In the genomic region with DNA sequence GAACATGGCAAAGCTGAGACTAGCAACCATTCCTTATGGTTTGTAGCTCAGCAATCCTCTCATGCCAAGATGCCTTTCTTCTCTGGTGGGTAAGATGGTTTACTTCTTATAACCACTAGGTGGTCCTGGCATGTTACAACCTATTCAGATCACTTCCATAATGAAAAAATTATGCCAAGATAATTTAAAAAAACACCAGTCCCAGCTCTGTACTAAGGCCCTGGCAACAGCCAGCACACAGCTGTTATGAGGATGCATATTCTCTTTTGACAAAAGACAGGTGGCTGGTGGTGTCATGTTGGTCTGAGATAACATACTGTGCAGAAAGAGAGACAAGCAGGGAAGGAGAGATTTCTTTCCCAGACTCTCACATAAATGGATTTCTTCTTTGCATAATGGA, we compare ENCODE assay signal across 14 cellular contexts.
DNase-seq lines count a peak whose midpoint lies in the region; FAIRE-seq and TF ChIP-seq lines count a peak whose summit lies in the region.
"Had no signal": no experiment of that assay in that cellular context is flagged by ENCODE, and none has a peak within 500 bp of the region (broad histone marks: within the 10 kb centered on the region; RNA-seq: fewer than 3 reads in every experiment).

No MANE protein-coding gene starts in this region.

- no peaks in the 10 kb centered on the region for H3K27me3 ChIP-seq in astrocyte (ENCODE audit: insufficient read depth, low read length)
- H3K27me3 ChIP-seq in left ventricle myocardium inferior (ENCODE audit: low read depth), result no peaks in the 10 kb centered on the region
- peaks cover 0 to 9% (median 0%) of the 10 kb centered on the region in 45 donors for H3K27me3 ChIP-seq in dorsolateral prefrontal cortex
- H3K27me3 ChIP-seq: BLaER1 treated with 17β-estradiol and CSF1 and Interleukin-3, amounts not matched to agents 10 nM and 100 nM had no signal

- H3K36me3 ChIP-seq in astrocyte (ENCODE audit: insufficient read depth, low read length), result no peaks in the 10 kb centered on the region
- no peaks in the 10 kb centered on the region for H3K36me3 ChIP-seq in left ventricle myocardium inferior

- in situ Hi-C loops in GM13976 (cut with MboI; ENCODE audit: low sequenced_read_pairs, unreplicated experiment), result no loop called here

- no peak overlapping the region for H3K4me3 ChIP-seq in astrocyte (ENCODE audit: insufficient read depth, low read depth, low read length)
- no peak overlapping the region for H3K4me3 ChIP-seq in left ventricle myocardium inferior
- H3K4me3 ChIP-seq in dorsolateral prefrontal cortex, result no peak overlapping the region
- H3K4me3 ChIP-seq: BLaER1 treated with 17β-estradiol and CSF1 and Interleukin-3, amounts not matched to agents 10 nM and 100 nM had no signal

- TF ChIP-seq CTCF in CD14-positive monocyte (IDR thresholded peaks at IDR 0.05) (peak; percentile 12), astrocyte (IDR thresholded peaks at IDR 0.05; ENCODE audit: insufficient read depth, low read depth, low read length) (peak; percentile 12), left ventricle myocardium inferior (IDR thresholded peaks at IDR 0.05; ENCODE audit: borderline replicate concordance) (peak; percentile 34), dorsolateral prefrontal cortex (IDR thresholded peaks at IDR 0.05 in 54 of 56, conservative IDR thresholded peaks at IDR 0.05 in 2 of 56; ENCODE audit: low read depth in 1 of 56, partially characterized antibody in 56 of 56) (peak in 11 of 56 donors; percentile 8 to 29 (median 16)), GM13976 (IDR thresholded peaks at IDR 0.05; ENCODE audit: borderline replicate concordance, control extremely low read depth, extremely low read depth, insufficient read depth, missing control alignments) (no peak)

- H2AFZ ChIP-seq in astrocyte (ENCODE audit: low read depth, low read length), result no peak overlapping the region

- no peak overlapping the region for H3K4me2 ChIP-seq in astrocyte (ENCODE audit: low read length)
- H3K4me2 ChIP-seq: BLaER1 treated with 17β-estradiol and CSF1 and Interleukin-3, amounts not matched to agents 10 nM and 100 nM had no signal

- no peak for DNase-seq in CD14-positive monocyte (ENCODE audit: low spot score)
- DNase-seq in LHCN-M2 (ENCODE audit: low read depth), result peak; percentile 61
- DNase-seq in astrocyte (ENCODE audit: low read depth), result no peak
- no peak for DNase-seq in left ventricle myocardium inferior
- no peak for DNase-seq in dorsolateral prefrontal cortex
- no peak for DNase-seq in activated CD4-positive, alpha-beta T cell treated with anti-CD3 and anti-CD28 coated beads for 48 hours
- DNase-seq in islet precursor cell, result no peak
- no peak for DNase-seq in GM13976 (ENCODE audit: low spot score)
- DNase-seq: activated CD8-positive, alpha-beta memory T cell treated with anti-CD3 and anti-CD28 coated beads, Interleukin-2, amount 10 ng/mL, durations not matched to agents 7 days and 5 days; naive B cell; NCI-H226; RPMI8226 had no signal

- H3K27ac ChIP-seq in astrocyte (ENCODE audit: low read depth, low read length) (no peak overlapping the region), left ventricle myocardium inferior (replicated peaks) (no peak overlapping the region), dorsolateral prefrontal cortex (peak overlapping the region in 12 of 59 donors; percentile 9 to 51 (median 26))
- H3K27ac ChIP-seq: BLaER1 treated with 17β-estradiol and CSF1 and Interleukin-3, amounts not matched to agents 10 nM and 100 nM had no signal

- H3K4me1 Mint-ChIP-seq in CD14-positive monocyte (no peaks in the 10 kb centered on the region), astrocyte (ENCODE audit: low read depth, unreplicated experiment) (peaks cover 2% of the 10 kb centered on the region)
- H3K4me1 Mint-ChIP-seq: activated CD8-positive, alpha-beta memory T cell treated with anti-CD3 and anti-CD28 coated beads, Interleukin-2, amount 10 ng/mL, durations not matched to agents 7 days and 5 days; activated naive CD4-positive, alpha-beta T cell treated with anti-CD3 and anti-CD28 coated beads, Interleukin-2, amount 50 U/mL, for 24 hours; naive B cell had no signal

- H3K4me3 Mint-ChIP-seq in CD14-positive monocyte (no peak overlapping the region), astrocyte (ENCODE audit: unreplicated experiment) (no peak overlapping the region)
- H3K4me3 Mint-ChIP-seq: activated CD8-positive, alpha-beta memory T cell treated with anti-CD3 and anti-CD28 coated beads, Interleukin-2, amount 10 ng/mL, durations not matched to agents 7 days and 5 days; activated naive CD4-positive, alpha-beta T cell treated with anti-CD3 and anti-CD28 coated beads, Interleukin-2, amount 50 U/mL, for 24 hours; naive B cell had no signal

- H4K20me1 ChIP-seq in astrocyte (ENCODE audit: insufficient read depth, low read length), result no peaks in the 10 kb centered on the region

- no peak for FAIRE-seq in astrocyte (lab: Jason Lieb, UNC)

- H3K4me1 ChIP-seq in astrocyte (ENCODE audit: insufficient read depth, low read length) (no peaks in the 10 kb centered on the region), left ventricle myocardium inferior (peaks cover 24% of the 10 kb centered on the region)
- H3K4me1 ChIP-seq: BLaER1 treated with 17β-estradiol and CSF1 and Interleukin-3, amounts not matched to agents 10 nM and 100 nM had no signal

- no peaks in the 10 kb centered on the region for H3K79me2 ChIP-seq in astrocyte (ENCODE audit: insufficient read depth, low read length)

- H3K36me3 Mint-ChIP-seq in CD14-positive monocyte (no peaks in the 10 kb centered on the region), astrocyte (ENCODE audit: low read depth, unreplicated experiment) (peaks cover 2% of the 10 kb centered on the region)
- H3K36me3 Mint-ChIP-seq: activated CD8-positive, alpha-beta memory T cell treated with anti-CD3 and anti-CD28 coated beads, Interleukin-2, amount 10 ng/mL, durations not matched to agents 7 days and 5 days; activated naive CD4-positive, alpha-beta T cell treated with anti-CD3 and anti-CD28 coated beads, Interleukin-2, amount 50 U/mL, for 24 hours; naive B cell had no signal

- no peaks in the 10 kb centered on the region for H3K9me3 ChIP-seq in astrocyte (ENCODE audit: insufficient read depth, low read depth, low read length)
- H3K9me3 ChIP-seq in left ventricle myocardium inferior (replicated peaks), result no peaks in the 10 kb centered on the region

- intact Hi-C loops in CD14-positive monocyte (cut with micrococcal nuclease), result no loop called here
- intact Hi-C loops in left ventricle myocardium inferior (cut with micrococcal nuclease), result no loop called here
- intact Hi-C loops in dorsolateral prefrontal cortex (cut with DNase I), result loop anchor here (5.0 to 10.0 kb wide), 2 partner anchors 46 to 93 kb away; no protein-coding TSS in a partner anchor

- H3K9me3 Mint-ChIP-seq in CD14-positive monocyte (peaks cover 0 to 6% (median 4%) of the 10 kb centered on the region in 7 donors), astrocyte (ENCODE audit: unreplicated experiment) (no peaks in the 10 kb centered on the region)
- H3K9me3 Mint-ChIP-seq: activated naive CD4-positive, alpha-beta T cell treated with anti-CD3 and anti-CD28 coated beads, Interleukin-2, amount 50 U/mL, for 24 hours had no signal

- H3K27me3 Mint-ChIP-seq in CD14-positive monocyte (ENCODE audit: low read depth in 3 of 3) (no peaks in the 10 kb centered on the region), astrocyte (ENCODE audit: low read depth, unreplicated experiment) (no peaks in the 10 kb centered on the region)
- H3K27me3 Mint-ChIP-seq: activated naive CD4-positive, alpha-beta T cell treated with anti-CD3 and anti-CD28 coated beads, Interleukin-2, amount 50 U/mL, for 24 hours had no signal

- H3K9ac ChIP-seq in astrocyte (ENCODE audit: low read length), result no peak overlapping the region
- H3K9ac ChIP-seq: BLaER1 treated with 17β-estradiol and CSF1 and Interleukin-3, amounts not matched to agents 10 nM and 100 nM had no signal

- H3K27ac Mint-ChIP-seq in CD14-positive monocyte (no peak overlapping the region), astrocyte (ENCODE audit: unreplicated experiment) (no peak overlapping the region)
- H3K27ac Mint-ChIP-seq: activated CD8-positive, alpha-beta memory T cell treated with anti-CD3 and anti-CD28 coated beads, Interleukin-2, amount 10 ng/mL, durations not matched to agents 7 days and 5 days; activated naive CD4-positive, alpha-beta T cell treated with anti-CD3 and anti-CD28 coated beads, Interleukin-2, amount 50 U/mL, for 24 hours; naive B cell had no signal

Comparison
In these comparisons a context has a peak if more than half of its experiments do, and no peak if none do; other contexts are left out.
1. intact Hi-C loops: an anchor here in dorsolateral prefrontal cortex (5.0 to 10.0 kb wide); none called in CD14-positive monocyte and left ventricle myocardium inferior.